Comparison of ENCODE assay signal across 18 cellular contexts in the genomic region with DNA sequence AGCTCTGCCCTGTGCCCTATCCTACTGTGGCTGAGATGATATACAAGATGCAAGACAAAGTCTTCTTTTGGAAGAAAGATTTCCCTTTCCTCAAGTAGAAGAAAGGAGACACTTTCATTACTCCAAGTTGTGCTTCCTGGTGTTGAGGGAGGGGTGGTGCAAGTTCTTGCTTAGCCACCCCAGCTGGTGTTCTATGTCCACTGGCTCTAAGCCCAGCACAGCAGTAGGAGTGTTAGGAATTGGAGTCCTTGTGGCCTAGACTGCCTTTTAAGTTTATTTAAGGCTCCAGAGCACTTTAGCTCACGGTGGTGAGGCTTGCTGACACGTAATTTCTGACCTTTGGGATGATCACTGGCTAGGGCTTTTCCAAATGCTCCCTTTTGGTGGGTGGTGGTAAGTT.
A peak's percentile ranks its signal among the peaks of the same experiment; 100 is the strongest.
DNase-seq lines count a peak whose midpoint lies in the region; ATAC-seq and TF ChIP-seq lines count a peak whose summit lies in the region.
"Had no signal": no experiment of that assay in that cellular context is flagged by ENCODE, and none has a peak within 500 bp of the region (broad histone marks: within the 10 kb centered on the region; RNA-seq: fewer than 3 reads in every experiment).

No MANE protein-coding gene starts in this region.

- H3K36me3 ChIP-seq in gastrocnemius medialis, result no peaks in the 10 kb centered on the region
- H3K36me3 ChIP-seq: BLaER1 had no signal

- ATAC-seq in gastrocnemius medialis, result peak; percentile 3 to 53
- ATAC-seq: CD8-positive, alpha-beta T cell; GM23338; HCT116 had no signal

- H3K4me3 ChIP-seq in gastrocnemius medialis, result no peak overlapping the region
- H3K4me3 ChIP-seq: BLaER1, GM23338 had no signal

- TF ChIP-seq POLR2A in gastrocnemius medialis (IDR thresholded peaks at IDR 0.05), result no peak

- H3K4me1 ChIP-seq in gastrocnemius medialis, result peaks cover 0 to 30% of the 10 kb centered on the region in 2 donors
- H3K4me1 ChIP-seq: BLaER1, Caco-2 had no signal

- H3K9me3 ChIP-seq in gastrocnemius medialis, result no peaks in the 10 kb centered on the region
- H3K9me3 ChIP-seq: BLaER1, Caco-2 had no signal

- H3K27me3 ChIP-seq in gastrocnemius medialis, result no peaks in the 10 kb centered on the region
- H3K27me3 ChIP-seq: BLaER1 had no signal

- peak; percentile 49 for DNase-seq in DMS 273 (lab: John Stamatoyannopoulos, UW; ENCODE audit: unreplicated experiment)
- DNase-seq in DMS 273 treated with DMSO at 0.1 percent for 48 hours (lab: John Stamatoyannopoulos, UW), result no peak
- DNase-seq in LHCN-M2 (ENCODE audit: low read depth), result peak; percentile 69
- peak in 1 of 2 donors; percentile 54 for DNase-seq in gastrocnemius medialis
- DNase-seq in NCI-H1105 (lab: John Stamatoyannopoulos, UW), result no peak
- no peak for DNase-seq in NCI-H128 (lab: John Stamatoyannopoulos, UW; ENCODE audit: unreplicated experiment)
- DNase-seq: Caco-2; CD4-positive, CD25-positive, alpha-beta regulatory T cell; CD8-positive, alpha-beta T cell; DMS53; DMS79 treated with DMSO at 0.1 percent for 48 hours; GF-D8; H9 had no signal

- intact Hi-C loops in gastrocnemius medialis (cut with DNase I; ENCODE audit: low total_unique reads), result loop anchor here (5.0 to 10.0 kb wide), 2 partner anchors 62 to 140 kb away; no protein-coding TSS in a partner anchor

- H3K27ac ChIP-seq in gastrocnemius medialis, result peak overlapping the region in 2 of 4 donors; percentile 39 to 54
- H3K27ac ChIP-seq: 22Rv1, BLaER1, C4-2B had no signal

- in situ Hi-C loops in gastrocnemius medialis (cut with MboI; ENCODE audit: low sequenced_read_pairs in 4 of 4), result no loop called here

- TF ChIP-seq CTCF in gastrocnemius medialis (IDR thresholded peaks at IDR 0.05 in 4 of 5, conservative IDR thresholded peaks at IDR 0.05 in 1 of 5), result no peak

Comparison
In these comparisons a context has a peak if more than half of its experiments do, and no peak if none do; other contexts are left out.
1. DNase-seq: peak in DMS 273 (single experiment) and LHCN-M2 (single experiment); none in DMS 273 treated with DMSO at 0.1 percent for 48 hours (single experiment), NCI-H1105 (single experiment) and NCI-H128 (single experiment).